In the genomic region with DNA sequence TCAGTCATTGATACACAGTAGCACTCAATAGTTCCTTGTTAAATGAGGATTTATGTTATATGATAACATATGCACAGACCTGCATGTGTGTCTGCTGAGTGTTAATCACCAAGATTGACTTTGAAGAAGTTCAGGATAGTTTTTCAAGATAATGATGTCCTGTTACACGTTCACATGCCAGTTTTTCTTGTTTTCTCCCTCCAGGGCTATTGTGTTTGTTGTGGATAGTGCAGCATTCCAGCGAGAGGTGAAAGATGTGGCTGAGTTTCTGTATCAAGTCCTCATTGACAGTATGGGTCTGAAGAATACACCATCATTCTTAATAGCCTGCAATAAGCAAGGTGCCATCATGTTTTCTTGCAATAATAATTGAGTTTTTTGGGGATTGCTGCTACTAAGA, we compare ENCODE assay signal across 35 cellular contexts.
"Had no signal": no experiment of that assay in that cellular context is flagged by ENCODE, and none has a peak within 500 bp of the region (broad histone marks: within the 10 kb centered on the region; RNA-seq: fewer than 3 reads in every experiment).

No MANE protein-coding gene starts in this region.

- H3K27ac ChIP-seq: adrenal gland, body of pancreas, brain microvascular endothelial cell, breast epithelium, VCaP had no signal

- ATAC-seq: activated CD8-positive, alpha-beta T cell treated with anti-CD3 and anti-CD28 coated beads for 36 hours; activated naive CD4-positive, alpha-beta T cell treated with anti-CD3 and anti-CD28 coated beads, Interleukin-2, amount 50 U/mL, for 72 hours; activated T-helper 17 cell treated with anti-CD3 and anti-CD28 coated beads, Interleukin-2, amount 50 U/mL, for 72 hours; body of pancreas had no signal

- H3K4me1 Mint-ChIP-seq: activated B cell treated with CpG ODN at 0.5 μM for 24 hours had no signal

- H3K27ac Mint-ChIP-seq: activated B cell treated with CpG ODN at 0.5 μM for 24 hours; activated CD4-positive, alpha-beta T cell treated with anti-CD3 and anti-CD28 coated beads, Interleukin-2, amount 10 ng/mL, durations not matched to agents 24 days and 14 days; activated CD8-positive, alpha-beta T cell treated with anti-CD3 and anti-CD28 coated beads for 36 hours; activated naive CD4-positive, alpha-beta T cell treated with anti-CD3 and anti-CD28 coated beads for 36 hours; activated naive CD8-positive, alpha-beta T cell treated with anti-CD3 and anti-CD28 coated beads for 36 hours; activated T-helper 1 cell treated with anti-CD3 and anti-CD28 coated beads, Interleukin-12 subunit alpha, Interleukin-12 subunit beta, Interleukin-2, Interleukin-4 antibody, amounts not matched to agents 30 ng/mL and 10 ng/mL and 1 ng/mL, durations not matched to agents 14 hours and 24 hours and 36 hours; T-helper 1 cell treated with Interleukin-12 subunit alpha and Interleukin-12 subunit beta and Interleukin-4 antibody, amounts not matched to agents 30 μg/mL and 1 μg/mL, for 36 hours; T-helper 2 cell treated with Interferon-gamma antibody and Interleukin-4, amounts not matched to agents 5 μg/mL and 100 μg/mL, for 36 hours had no signal

- H3K9me3 ChIP-seq: adrenal gland, body of pancreas, breast epithelium had no signal

- H3K27me3 ChIP-seq: adrenal gland, body of pancreas, brain microvascular endothelial cell, breast epithelium had no signal

- H3K4me1 ChIP-seq: adrenal gland, breast epithelium had no signal

- H3K9me3 Mint-ChIP-seq: activated B cell treated with CpG ODN at 0.5 μM for 24 hours; activated CD4-positive, alpha-beta T cell treated with anti-CD3 and anti-CD28 coated beads, Interleukin-2, amount 10 ng/mL, durations not matched to agents 24 days and 14 days; activated CD8-positive, alpha-beta T cell treated with anti-CD3 and anti-CD28 coated beads for 36 hours; activated naive CD4-positive, alpha-beta T cell treated with anti-CD3 and anti-CD28 coated beads for 36 hours; activated naive CD4-positive, alpha-beta T cell treated with anti-CD3 and anti-CD28 coated beads, Interleukin-2, amount 50 U/mL, for 72 hours; activated naive CD8-positive, alpha-beta T cell treated with anti-CD3 and anti-CD28 coated beads for 36 hours; activated T-helper 1 cell treated with anti-CD3 and anti-CD28 coated beads, Interleukin-12 subunit alpha, Interleukin-12 subunit beta, Interleukin-2, Interleukin-4 antibody, amounts not matched to agents 30 ng/mL and 10 ng/mL and 1 ng/mL, durations not matched to agents 14 hours and 24 hours and 36 hours; activated T-helper 17 cell treated with anti-CD3 and anti-CD28 coated beads, Interleukin-2, amount 50 U/mL, for 72 hours; T-helper 1 cell treated with Interleukin-12 subunit alpha and Interleukin-12 subunit beta and Interleukin-4 antibody, amounts not matched to agents 30 μg/mL and 1 μg/mL, for 36 hours; T-helper 2 cell treated with Interferon-gamma antibody and Interleukin-4, amounts not matched to agents 5 μg/mL and 100 μg/mL, for 36 hours had no signal

- H3K27me3 Mint-ChIP-seq: activated B cell treated with CpG ODN at 0.5 μM for 24 hours; activated CD4-positive, alpha-beta T cell treated with anti-CD3 and anti-CD28 coated beads, Interleukin-2, amount 10 ng/mL, durations not matched to agents 24 days and 14 days; activated CD8-positive, alpha-beta T cell treated with anti-CD3 and anti-CD28 coated beads for 36 hours; activated naive CD8-positive, alpha-beta T cell treated with anti-CD3 and anti-CD28 coated beads for 36 hours; activated T-helper 17 cell treated with anti-CD3 and anti-CD28 coated beads, Interleukin-2, amount 50 U/mL, for 72 hours had no signal

- DNase-seq: activated B cell treated with CpG ODN at 0.5 μM for 24 hours; activated CD4-positive, alpha-beta T cell treated with anti-CD3 and anti-CD28 coated beads for 4 hours; activated CD4-positive, alpha-beta T cell treated with anti-CD3 and anti-CD28 coated beads, Interleukin-2, amount 50 U/mL, for 1 hour; activated CD4-positive, alpha-beta T cell treated with anti-CD3 and anti-CD28 coated beads, Interleukin-2, amount 50 U/mL, for 4 hours; activated CD4-positive, CD25-positive, alpha-beta regulatory T cell treated with anti-CD3 and anti-CD28 coated beads, Interleukin-2, amount 50 U/mL, for 72 hours; activated CD8-positive, alpha-beta memory T cell treated with anti-CD3 and anti-CD28 coated beads, Interleukin-2, amount 50 U/mL, for 4 hours; activated CD8-positive, alpha-beta T cell treated with anti-CD3 and anti-CD28 coated beads for 36 hours; activated effector memory CD4-positive, alpha-beta T cell treated with anti-CD3 and anti-CD28 coated beads, Interleukin-2, amount 50 U/mL, for 16 hours; activated gamma-delta T cell treated with Interleukin-2 at 50 U/mL for 16 hours; activated naive CD4-positive, alpha-beta T cell; activated naive CD4-positive, alpha-beta T cell treated with anti-CD3 and anti-CD28 coated beads for 36 hours; activated naive CD4-positive, alpha-beta T cell treated with anti-CD3 and anti-CD28 coated beads, Interleukin-2, amount 50 U/mL, for 16 hours; activated naive CD8-positive, alpha-beta T cell treated with anti-CD3 and anti-CD28 coated beads for 36 hours; activated T-cell treated with anti-CD3 and anti-CD28 coated beads for 4 hours; activated T-cell treated with anti-CD3 and anti-CD28 coated beads, Interleukin-2, amount 50 U/mL, for 1 hour; adrenal gland; amniotic stem cell; aorta; body of pancreas; brain microvascular endothelial cell; central memory CD4-positive, alpha-beta T cell; SW 1271; T-helper 1 cell; T-helper 2 cell; T-helper 9 cell had no signal

- H3K4me3 Mint-ChIP-seq: activated B cell treated with CpG ODN at 0.5 μM for 24 hours; activated CD4-positive, alpha-beta T cell treated with anti-CD3 and anti-CD28 coated beads, Interleukin-2, amount 10 ng/mL, durations not matched to agents 24 days and 14 days; activated CD8-positive, alpha-beta T cell treated with anti-CD3 and anti-CD28 coated beads for 36 hours; activated naive CD4-positive, alpha-beta T cell treated with anti-CD3 and anti-CD28 coated beads for 36 hours; activated naive CD8-positive, alpha-beta T cell treated with anti-CD3 and anti-CD28 coated beads for 36 hours; activated T-helper 1 cell treated with anti-CD3 and anti-CD28 coated beads, Interleukin-12 subunit alpha, Interleukin-12 subunit beta, Interleukin-2, Interleukin-4 antibody, amounts not matched to agents 30 ng/mL and 10 ng/mL and 1 ng/mL, durations not matched to agents 14 hours and 24 hours and 36 hours; activated T-helper 17 cell treated with anti-CD3 and anti-CD28 coated beads, Interleukin-2, amount 50 U/mL, for 72 hours; T-helper 1 cell treated with Interleukin-12 subunit alpha and Interleukin-12 subunit beta and Interleukin-4 antibody, amounts not matched to agents 30 μg/mL and 1 μg/mL, for 36 hours; T-helper 2 cell treated with Interferon-gamma antibody and Interleukin-4, amounts not matched to agents 5 μg/mL and 100 μg/mL, for 36 hours had no signal

- FAIRE-seq: astrocyte, TTC549 had no signal

- H3K4me3 ChIP-seq: adrenal gland, body of pancreas, breast epithelium had no signal
